In the genomic region with DNA sequence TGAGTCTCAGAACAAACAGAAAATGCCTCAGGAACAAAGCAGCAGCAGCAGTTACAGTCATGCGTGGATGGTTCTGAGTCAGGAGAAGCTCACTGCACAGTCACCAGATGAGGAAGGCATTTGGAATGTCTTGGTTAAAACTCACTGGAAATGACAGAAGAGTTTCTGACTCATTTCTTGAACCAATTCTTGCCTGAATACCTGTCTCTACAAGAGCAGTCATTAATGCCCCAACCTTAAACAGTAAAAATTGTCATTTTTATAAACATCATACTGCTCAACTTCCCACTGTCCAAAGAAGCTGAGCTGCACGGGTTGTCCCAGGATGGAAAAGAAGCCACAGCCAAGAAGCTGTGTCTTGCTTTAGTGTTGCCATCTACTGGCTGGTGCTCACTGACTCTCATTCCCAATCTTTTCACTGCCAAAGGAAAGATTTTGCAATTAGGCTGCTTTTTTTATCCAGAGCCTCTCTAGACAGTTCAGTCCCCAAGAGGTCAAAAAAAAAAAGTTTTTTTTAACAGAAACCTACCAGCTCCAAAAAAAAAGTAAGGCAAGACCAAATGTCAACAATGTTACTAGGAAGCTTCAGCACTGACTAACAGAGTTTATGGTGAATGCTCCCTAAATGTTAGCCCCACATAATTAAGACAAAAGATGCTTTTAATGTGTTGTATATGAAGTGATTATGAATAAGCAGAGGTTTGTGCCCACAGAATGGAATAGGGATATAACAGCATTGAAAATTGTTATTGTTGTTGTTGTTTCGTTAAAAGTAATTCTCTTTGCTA, we compare ENCODE assay signal across 9 cellular contexts.
DNase-seq lines count a peak whose midpoint lies in the region; ATAC-seq and TF ChIP-seq lines count a peak whose summit lies in the region.
"Had no signal": no experiment of that assay in that cellular context is flagged by ENCODE, and none has a peak within 500 bp of the region (broad histone marks: within the 10 kb centered on the region; RNA-seq: fewer than 3 reads in every experiment).

No MANE protein-coding gene starts in this region.

- no peak overlapping the region for H3K4me3 ChIP-seq in astrocyte of the spinal cord (ENCODE audit: low read depth, low read length)

- peak; percentile 63 for TF ChIP-seq CTCF in astrocyte of the spinal cord (IDR thresholded peaks at IDR 0.05; ENCODE audit: low read depth, low read length)

- peak; percentile 80 for ATAC-seq in stimulated activated effector memory CD8-positive, alpha-beta T cell treated with anti-CD3 and anti-CD28 coated beads, Interleukin-12 subunit alpha, Interleukin-12 subunit beta, amount 100 ng/mL, for 72 hours

- no peaks in the 10 kb centered on the region for H3K36me3 Mint-ChIP-seq in stimulated activated effector memory CD8-positive, alpha-beta T cell treated with anti-CD3 and anti-CD28 coated beads, Interleukin-12 subunit alpha, Interleukin-12 subunit beta, amount 100 ng/mL, for 72 hours

- H3K4me1 Mint-ChIP-seq in stimulated activated effector memory CD8-positive, alpha-beta T cell treated with anti-CD3 and anti-CD28 coated beads, Interleukin-12 subunit alpha, Interleukin-12 subunit beta, amount 100 ng/mL, for 72 hours: no peaks in the 10 kb centered on the region
- H3K4me1 Mint-ChIP-seq: B cell had no signal

- H3K9me3 Mint-ChIP-seq in stimulated activated effector memory CD8-positive, alpha-beta T cell treated with anti-CD3 and anti-CD28 coated beads, Interleukin-12 subunit alpha, Interleukin-12 subunit beta, amount 100 ng/mL, for 72 hours: no peaks in the 10 kb centered on the region

- DNase-seq in DMS79 treated with DMSO at 0.1 percent for 48 hours (lab: John Stamatoyannopoulos, UW) (peak; percentile 0), DMS79 (lab: John Stamatoyannopoulos, UW) (no peak), NCI-H1417 treated with DMSO at 0.1 percent for 48 hours (lab: John Stamatoyannopoulos, UW) (peak; percentile 22), astrocyte of the spinal cord (ENCODE audit: low read depth, low spot score) (peak; percentile 97), inferior parietal cortex (ENCODE audit: extremely low spot score) (peak; percentile 80), cerebellar nuclear complex (lab: John Stamatoyannopoulos, UW) (no peak)
- no peak for DNase-seq in stimulated activated effector memory CD8-positive, alpha-beta T cell treated with anti-CD3 and anti-CD28 coated beads, Interleukin-12 subunit alpha, Interleukin-12 subunit beta, amount 100 ng/mL, for 72 hours (ENCODE audit: low spot score in 2 of 2)
- DNase-seq in stimulated activated naive CD4-positive, alpha-beta T cell treated with Interleukin-2 at 50 U/mL for 16 hours (lab: John Stamatoyannopoulos, UW): no peak

- H3K27ac Mint-ChIP-seq in stimulated activated effector memory CD8-positive, alpha-beta T cell treated with anti-CD3 and anti-CD28 coated beads, Interleukin-12 subunit alpha, Interleukin-12 subunit beta, amount 100 ng/mL, for 72 hours: no peak overlapping the region
- H3K27ac Mint-ChIP-seq: B cell had no signal

- in situ Hi-C loops in astrocyte of the spinal cord (cut with HindIII; ENCODE audit: low sequenced_read_pairs): no loop called here

- H3K4me3 Mint-ChIP-seq in stimulated activated effector memory CD8-positive, alpha-beta T cell treated with anti-CD3 and anti-CD28 coated beads, Interleukin-12 subunit alpha, Interleukin-12 subunit beta, amount 100 ng/mL, for 72 hours: no peak overlapping the region
- H3K4me3 Mint-ChIP-seq: B cell had no signal

Comparison
In these comparisons a context has a peak if more than half of its experiments do, and no peak if none do; other contexts are left out.
1. DNase-seq: peak in DMS79 treated with DMSO at 0.1 percent for 48 hours (single experiment), NCI-H1417 treated with DMSO at 0.1 percent for 48 hours (single experiment), astrocyte of the spinal cord (single experiment) and inferior parietal cortex (single experiment); none in DMS79 (single experiment), stimulated activated effector memory CD8-positive, alpha-beta T cell treated with anti-CD3 and anti-CD28 coated beads, Interleukin-12 subunit alpha, Interleukin-12 subunit beta, amount 100 ng/mL, for 72 hours (0 of 2), stimulated activated naive CD4-positive, alpha-beta T cell treated with Interleukin-2 at 50 U/mL for 16 hours (single experiment) and cerebellar nuclear complex (0 of 2).